3 cellular contexts compared by ENCODE assay signal in genomic region chr14:55712505-55712904, GRCh38.
TF ChIP-seq lines count a peak whose summit lies in the region.

No MANE protein-coding gene starts in this region.

TF ChIP-seq in liver, 16 proteins besides CTCF, POLR2A, EP300 and RAD21:
- TF ChIP-seq ZBTB33 (IDR thresholded peaks at IDR 0.05) (no peak), FOXA2 (IDR thresholded peaks at IDR 0.05) (peak; percentile 51), SP1 (IDR thresholded peaks at IDR 0.05) (peak; percentile 35), GABPA (IDR thresholded peaks at IDR 0.05 in 1 of 2, conservative IDR thresholded peaks at IDR 0.05 in 1 of 2) (no peak), FOXA1 (IDR thresholded peaks at IDR 0.05) (peak; percentile 20), TAF1 (conservative IDR thresholded peaks at IDR 0.05) (no peak), HNF4A (conservative IDR thresholded peaks at IDR 0.05) (peak; percentile 63 to 69), HNF4G (IDR thresholded peaks at IDR 0.05) (peak; percentile 28), JUND (IDR thresholded peaks at IDR 0.05) (peak in 1 of 2 donors; percentile 26), RXRA (IDR thresholded peaks at IDR 0.05) (peak; percentile 59 to 61)

TF ChIP-seq in HepG2, 621 proteins besides CTCF, POLR2A, EP300 and RAD21:
- no peak for TF ChIP-seq ZNF547 (CRISPR knock-in tag; IDR thresholded peaks at IDR 0.05)
- no peak for TF ChIP-seq ZBTB39 (CRISPR knock-in tag; IDR thresholded peaks at IDR 0.05)
- no peak for TF ChIP-seq ZNF275 (CRISPR knock-in tag; IDR thresholded peaks at IDR 0.05; ENCODE audit: borderline replicate concordance)
- no peak for TF ChIP-seq TRIM22 (IDR thresholded peaks at IDR 0.05)
- no peak for TF ChIP-seq KDM6A (CRISPR knock-in tag; IDR thresholded peaks at IDR 0.05; ENCODE audit: low read depth)
- no peak for TF ChIP-seq MED13 (CRISPR knock-in tag; IDR thresholded peaks at IDR 0.05)
- TF ChIP-seq PRMT3 (CRISPR knock-in tag; IDR thresholded peaks at IDR 0.05; ENCODE audit: borderline replicate concordance, low read depth), result no peak
- TF ChIP-seq GMEB2 (CRISPR knock-in tag; IDR thresholded peaks at IDR 0.05; ENCODE audit: low read depth), result no peak
- TF ChIP-seq ZNF7 (CRISPR knock-in tag; IDR thresholded peaks at IDR 0.05), result no peak
- no peak for TF ChIP-seq KAT2B (IDR thresholded peaks at IDR 0.05; ENCODE audit: borderline replicate concordance, low read depth, low read length)
- TF ChIP-seq FIP1L1 (IDR thresholded peaks at IDR 0.05; ENCODE audit: borderline replicate concordance, insufficient read depth, low read depth, low read length), result no peak
- no peak for TF ChIP-seq ZNF616 (CRISPR knock-in tag; IDR thresholded peaks at IDR 0.05; ENCODE audit: low read depth)
- no peak for TF ChIP-seq IRF9 (CRISPR knock-in tag; IDR thresholded peaks at IDR 0.05; ENCODE audit: borderline replicate concordance)
- TF ChIP-seq THAP11 (CRISPR knock-in tag; IDR thresholded peaks at IDR 0.05), result no peak
- TF ChIP-seq SIN3A (IDR thresholded peaks at IDR 0.05; ENCODE audit: borderline replicate concordance, low read depth, low read length), result no peak
- no peak for TF ChIP-seq ZNF879 (CRISPR knock-in tag; IDR thresholded peaks at IDR 0.05)

TF ChIP-seq in GM23338, 12 proteins besides CTCF, POLR2A, EP300 and RAD21:
- TF ChIP-seq ZNF462 (CRISPR knock-in tag; IDR thresholded peaks at IDR 0.05), result no peak
- no peak for TF ChIP-seq ZNF114 (CRISPR knock-in tag; IDR thresholded peaks at IDR 0.05)
- TF ChIP-seq ZNF331 (CRISPR knock-in tag; IDR thresholded peaks at IDR 0.05; ENCODE audit: low read depth), result no peak
- no peak for TF ChIP-seq NANOG (IDR thresholded peaks at IDR 0.05; ENCODE audit: borderline replicate concordance)
- no peak for TF ChIP-seq CREB1 (CRISPR knock-in tag; IDR thresholded peaks at IDR 0.05; ENCODE audit: low read depth)
